Comparison of ENCODE assay signal across 16 cellular contexts in the genomic region with DNA sequence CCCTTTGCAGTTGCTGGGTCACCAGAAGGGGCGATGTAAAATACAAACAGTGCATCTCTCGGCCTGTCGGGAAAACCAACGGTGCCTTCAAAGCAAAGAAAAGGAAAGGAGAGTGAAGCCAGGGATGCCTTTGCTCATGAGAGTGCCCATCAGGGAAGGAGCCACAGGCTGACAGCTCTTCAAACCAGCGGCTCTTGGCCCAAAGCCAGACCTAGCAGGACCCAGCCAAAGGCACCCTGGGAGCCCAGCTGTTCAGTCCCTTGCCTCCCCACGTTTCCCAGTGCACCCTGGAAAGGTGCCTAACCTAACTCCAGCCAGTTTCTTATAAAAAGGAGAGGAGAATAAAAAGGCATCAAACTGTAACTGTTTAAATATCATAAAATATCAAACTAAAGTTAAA. TPM values are rescaled to one million over a fixed set of nuclear protein-coding genes. Genes with fewer than 3 reads are reported as not detected.
DNase-seq lines count a peak whose midpoint lies in the region; ATAC-seq and TF ChIP-seq lines count a peak whose summit lies in the region.
"Had no signal": no experiment of that assay in that cellular context is flagged by ENCODE, and none has a peak within 500 bp of the region (broad histone marks: within the 10 kb centered on the region; RNA-seq: fewer than 3 reads in every experiment).

No MANE protein-coding gene starts in this region.

- in situ Hi-C loops in transverse colon (cut with MboI; ENCODE audit: low pct_ligation_motif_present in 1 of 4, low pct_unique_long_range_greater_than_20kb in 1 of 4, low sequenced_read_pairs in 3 of 4), result no loop called here

- H3K4me1 ChIP-seq in SK-N-SH (ENCODE audit: control insufficient read depth in 1 of 2, insufficient read depth in 2 of 2, low read depth in 1 of 2, low read length in 1 of 2) (no peaks in the 10 kb centered on the region), SJCRH30 (peaks cover 13% of the 10 kb centered on the region; the same call in 1 of the 2 replicates), transverse colon (peaks cover 0 to 21% (median 6%) of the 10 kb centered on the region in 4 donors)
- H3K4me1 ChIP-seq in naive thymus-derived CD4-positive, alpha-beta T cell (ENCODE audit: control insufficient read depth in 2 of 2, insufficient read depth in 2 of 2, low read length in 2 of 2), result no peaks in the 10 kb centered on the region
- H3K4me1 ChIP-seq: tibial artery had no signal

- no peak overlapping the region for H2AFZ ChIP-seq in SK-N-SH (ENCODE audit: low read depth)

- H3K9ac ChIP-seq in SK-N-SH, result no peak overlapping the region

- H3K36me3 Mint-ChIP-seq in naive thymus-derived CD8-positive, alpha-beta T cell, result no peaks in the 10 kb centered on the region
- no peaks in the 10 kb centered on the region for H3K36me3 Mint-ChIP-seq in naive thymus-derived CD4-positive, alpha-beta T cell

- TF ChIP-seq EP300 in SK-N-SH (IDR thresholded peaks at IDR 0.05; ENCODE audit: borderline replicate concordance in 1 of 2, low read depth in 1 of 2, low read length in 1 of 2) (no peak), transverse colon (IDR thresholded peaks at IDR 0.05; ENCODE audit: low read depth) (no peak)

- H3K27ac Mint-ChIP-seq in naive thymus-derived CD8-positive, alpha-beta T cell, result no peak overlapping the region
- no peak overlapping the region for H3K27ac Mint-ChIP-seq in naive thymus-derived CD4-positive, alpha-beta T cell

- H3K36me3 ChIP-seq in SK-N-SH (replicated peaks in 1 of 2; ENCODE audit: control insufficient read depth in 1 of 2, insufficient read depth in 2 of 2, low read length in 1 of 2), result no peaks in the 10 kb centered on the region
- no peaks in the 10 kb centered on the region for H3K36me3 ChIP-seq in SJCRH30
- no peaks in the 10 kb centered on the region for H3K36me3 ChIP-seq in transverse colon
- no peaks in the 10 kb centered on the region for H3K36me3 ChIP-seq in naive thymus-derived CD4-positive, alpha-beta T cell (ENCODE audit: control insufficient read depth in 2 of 3, insufficient read depth in 3 of 3, low read length in 3 of 3)
- H3K36me3 ChIP-seq: tibial artery had no signal

- H3K9me3 Mint-ChIP-seq in naive thymus-derived CD8-positive, alpha-beta T cell, result no peaks in the 10 kb centered on the region
- peaks cover 0 to 2% (median 0%) of the 10 kb centered on the region in 11 donors for H3K9me3 Mint-ChIP-seq in naive thymus-derived CD4-positive, alpha-beta T cell

- H3K9me3 ChIP-seq in SK-N-SH, result no peaks in the 10 kb centered on the region
- H3K9me3 ChIP-seq in SJCRH30 (replicated peaks), result no peaks in the 10 kb centered on the region
- H3K9me3 ChIP-seq in transverse colon, result no peaks in the 10 kb centered on the region
- no peaks in the 10 kb centered on the region for H3K9me3 ChIP-seq in naive thymus-derived CD4-positive, alpha-beta T cell (ENCODE audit: control insufficient read depth in 2 of 3, low read length in 3 of 3)
- H3K9me3 ChIP-seq: tibial artery had no signal

- TF ChIP-seq POLR2A in transverse colon (IDR thresholded peaks at IDR 0.05), result no peak

- intact Hi-C loops in transverse colon (cut with DNase I; ENCODE audit: low total_unique reads), result no loop called here
- intact Hi-C loops in naive thymus-derived CD4-positive, alpha-beta T cell (cut with micrococcal nuclease), result no loop called here

- DNase-seq in SK-N-SH (peak; percentile 44), NCI-H2107 (lab: John Stamatoyannopoulos, UW) (peak; percentile 63), SJCRH30 (peak; percentile 56 to 68), transverse colon (peak; percentile 22), inferior parietal cortex (ENCODE audit: extremely low spot score) (no peak)
- no peak for DNase-seq in naive thymus-derived CD8-positive, alpha-beta T cell
- DNase-seq in naive thymus-derived CD4-positive, alpha-beta T cell, result no peak
- DNase-seq: ACHN; activated CD4-positive, alpha-beta T cell treated with anti-CD3 and anti-CD28 coated beads for 1 hour; activated T-cell treated with anti-CD3 and anti-CD28 coated beads for 4 hours; stimulated activated CD4-positive, alpha-beta T cell treated with anti-CD3 and anti-CD28 coated beads, Interleukin-15, amount 100 ng/mL, for 24 hours; tibial artery had no signal

- H3K4me3 ChIP-seq in SK-N-SH (ENCODE audit: low read depth in 2 of 2, low read length in 1 of 2) (no peak overlapping the region), SJCRH30 (no peak overlapping the region), transverse colon (no peak overlapping the region)
- H3K4me3 ChIP-seq in naive thymus-derived CD4-positive, alpha-beta T cell (ENCODE audit: low read length), result no peak overlapping the region
- H3K4me3 ChIP-seq: tibial artery had no signal

- no peaks in the 10 kb centered on the region for H3K4me1 Mint-ChIP-seq in naive thymus-derived CD8-positive, alpha-beta T cell
- no peaks in the 10 kb centered on the region for H3K4me1 Mint-ChIP-seq in naive thymus-derived CD4-positive, alpha-beta T cell

- no peaks in the 10 kb centered on the region for H4K20me1 ChIP-seq in SK-N-SH (ENCODE audit: insufficient read depth)

- H3K4me2 ChIP-seq in SK-N-SH, result no peak overlapping the region

- no peak for TF ChIP-seq RAD21 in SK-N-SH (IDR thresholded peaks at IDR 0.05; ENCODE audit: low read length)

- H3K79me2 ChIP-seq in SK-N-SH (ENCODE audit: insufficient read depth), result no peaks in the 10 kb centered on the region

- H3F3A ChIP-seq in SK-N-SH (replicated peaks; ENCODE audit: insufficient read depth), result no peaks in the 10 kb centered on the region

- WGBS in SK-N-SH (ENCODE audit: low lambda C conversion rate), result 38% methylated on average over 6 of the region's 6 CpGs
- 0 to 30% methylated on average over 1 to 6 of the region's 6 CpGs for WGBS in transverse colon (ENCODE audit: low coverage in 1 of 2), 2 donors

- H3K4me3 Mint-ChIP-seq in naive thymus-derived CD8-positive, alpha-beta T cell, result no peak overlapping the region
- H3K4me3 Mint-ChIP-seq in naive thymus-derived CD4-positive, alpha-beta T cell, result no peak overlapping the region

- no peak for ATAC-seq in SK-N-SH treated with all-trans-retinoic acid at 6 μM for 48 hours
- no peak for ATAC-seq in naive thymus-derived CD8-positive, alpha-beta T cell
- no peak for ATAC-seq in naive thymus-derived CD4-positive, alpha-beta T cell

- POLR2A ChIA-PET in SK-N-SH (lab: Yijun Ruan, JAX), result no interaction called here
- POLR2A ChIA-PET in naive thymus-derived CD8-positive, alpha-beta T cell (lab: Charles Lee), result no interaction called here
- POLR2A ChIA-PET in naive thymus-derived CD4-positive, alpha-beta T cell (lab: Charles Lee), result no interaction called here

- CTCF ChIA-PET in SK-N-SH (lab: Yijun Ruan, JAX), result interaction anchor here (4.1 kb wide), 1 partner anchor 220 kb away, joined by 14 read pairs; no protein-coding TSS in a partner anchor
- CTCF ChIA-PET in naive thymus-derived CD4-positive, alpha-beta T cell (lab: Charles Lee), result no interaction called here

- no peaks in the 10 kb centered on the region for H3K9me2 ChIP-seq in SK-N-SH

- H3K27me3 ChIP-seq in SK-N-SH (ENCODE audit: insufficient read depth), result no peaks in the 10 kb centered on the region; the same call in 1 of the 2 replicates
- peaks cover 25% of the 10 kb centered on the region for H3K27me3 ChIP-seq in SJCRH30
- peaks cover 5% of the 10 kb centered on the region for H3K27me3 ChIP-seq in transverse colon
- no peaks in the 10 kb centered on the region for H3K27me3 ChIP-seq in naive thymus-derived CD4-positive, alpha-beta T cell (ENCODE audit: control insufficient read depth in 2 of 2, insufficient read depth in 2 of 2, low read length in 2 of 2)

- TF ChIP-seq CTCF in SK-N-SH (IDR thresholded peaks at IDR 0.05) (no peak), transverse colon (IDR thresholded peaks at IDR 0.05) (no peak)

- no peak overlapping the region for H3K27ac ChIP-seq in SK-N-SH (ENCODE audit: low read depth in 2 of 2, low read length in 1 of 2)
- no peak overlapping the region for H3K27ac ChIP-seq in SJCRH30
- H3K27ac ChIP-seq in transverse colon, result no peak overlapping the region
- H3K27ac ChIP-seq in naive thymus-derived CD4-positive, alpha-beta T cell (ENCODE audit: low read depth, low read length), result no peak overlapping the region
- H3K27ac ChIP-seq: tibial artery had no signal

- H3K27me3 Mint-ChIP-seq in naive thymus-derived CD8-positive, alpha-beta T cell, result peaks cover 2 to 12% (median 6%) of the 10 kb centered on the region in 5 donors
- peaks cover 0 to 14% (median 11%) of the 10 kb centered on the region in 5 donors for H3K27me3 Mint-ChIP-seq in naive thymus-derived CD4-positive, alpha-beta T cell

TF ChIP-seq in SK-N-SH, 30 proteins besides CTCF, POLR2A, EP300 and RAD21:
- TF ChIP-seq, protein P1, sequence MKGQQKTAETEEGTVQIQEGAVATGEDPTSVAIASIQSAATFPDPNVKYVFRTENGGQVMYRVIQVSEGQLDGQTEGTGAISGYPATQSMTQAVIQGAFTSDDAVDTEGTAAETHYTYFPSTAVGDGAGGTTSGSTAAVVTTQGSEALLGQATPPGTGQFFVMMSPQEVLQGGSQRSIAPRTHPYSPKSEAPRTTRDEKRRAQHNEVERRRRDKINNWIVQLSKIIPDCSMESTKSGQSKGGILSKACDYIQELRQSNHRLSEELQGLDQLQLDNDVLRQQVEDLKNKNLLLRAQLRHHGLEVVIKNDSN (IDR thresholded peaks at IDR 0.05; ENCODE audit: borderline replicate concordance, low read depth), result no peak
- TF ChIP-seq POLR2AphosphoS5 (IDR thresholded peaks at IDR 0.05; ENCODE audit: low read depth, low read length) (no peak), GABPA (IDR thresholded peaks at IDR 0.05; ENCODE audit: low read depth) (no peak), FOXM1 (IDR thresholded peaks at IDR 0.05; ENCODE audit: low read depth) (no peak)

RNA-seq across cellular contexts. Expression of a gene that starts 29.2 kb away (rescaled TPM):
- polyA plus RNA-seq in SK-N-SH (2012; rRNA removed), result not detected in 2 replicates
- polyA plus RNA-seq in SK-N-SH (2012; cell fraction: cytosol; rRNA removed), result not detected in 2 replicates
- polyA plus RNA-seq in SK-N-SH (2012; cell fraction: nucleus; rRNA removed), result not detected in 2 replicates
- not detected in 2 replicates for total RNA-seq in SJCRH30 (2014; rRNA removed; shearing (Covaris generic))
- total RNA-seq in transverse colon, result not detected
- total RNA-seq in naive thymus-derived CD8-positive, alpha-beta T cell, result not detected
- not detected for polyA plus RNA-seq in naive thymus-derived CD8-positive, alpha-beta T cell
- not detected for total RNA-seq in naive thymus-derived CD4-positive, alpha-beta T cell
- not detected for polyA plus RNA-seq in naive thymus-derived CD4-positive, alpha-beta T cell
- total RNA-seq: osteocyte; T-helper 1 cell treated with Interleukin-12 subunit alpha and Interleukin-12 subunit beta and Interleukin-4 antibody, amounts not matched to agents 30 ng/mL and 1 ng/mL, for 36 hours had no signal
- polyA plus RNA-seq: esophagus had no signal

Comparison
In these comparisons a context has a peak if more than half of its experiments do, and no peak if none do; other contexts are left out.
1. DNase-seq: peak in SK-N-SH (single experiment), NCI-H2107 (single experiment), SJCRH30 (2 of 2) and transverse colon (single experiment); none in naive thymus-derived CD8-positive, alpha-beta T cell (0 of 10), naive thymus-derived CD4-positive, alpha-beta T cell (0 of 9) and inferior parietal cortex (single experiment).